8 cellular contexts compared by ENCODE assay signal in the genomic region with DNA sequence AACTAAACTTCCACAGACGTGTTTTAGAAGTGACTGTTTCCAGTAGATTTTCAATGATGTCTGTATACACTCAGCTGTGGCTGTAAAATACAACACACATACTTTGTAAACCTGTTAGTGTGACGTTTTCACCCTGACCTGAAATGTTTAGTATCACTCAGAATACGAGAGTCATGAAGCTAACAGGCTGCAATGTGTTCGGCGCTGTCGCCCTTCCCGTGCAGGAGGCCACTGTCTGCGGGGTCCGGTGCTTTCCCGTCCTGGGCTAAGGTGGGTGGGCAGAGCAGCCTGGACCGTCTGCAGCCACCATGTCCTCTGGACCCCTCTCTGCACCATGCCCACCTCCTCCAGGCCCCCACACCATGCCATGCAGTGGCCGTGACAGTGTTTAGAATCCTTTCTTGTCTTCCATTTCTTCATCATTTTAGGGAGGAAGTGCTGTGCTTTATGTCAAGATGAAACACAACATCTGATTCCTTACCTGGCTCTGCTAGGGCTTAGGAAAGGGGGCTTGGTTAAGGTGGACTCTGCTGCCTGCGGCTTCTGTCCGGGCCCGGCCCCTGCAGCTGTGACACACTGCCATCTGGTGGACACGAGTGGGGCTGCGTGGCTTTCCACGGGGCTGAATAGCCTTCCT. TPM values are rescaled to one million over a fixed set of nuclear protein-coding genes. Genes with fewer than 3 reads are reported as not detected.
A peak's percentile ranks its signal among the peaks of the same experiment; 100 is the strongest.
DNase-seq lines count a peak whose midpoint lies in the region; ATAC-seq and TF ChIP-seq lines count a peak whose summit lies in the region.

No MANE protein-coding gene starts in this region.

- H3K27ac ChIP-seq in OCI-LY1 (ENCODE audit: low read depth, low read length, poor library complexity, severe bottlenecking) = no peak overlapping the region

- peak; percentile 96 for TF ChIP-seq CTCF in HFF-Myc (IDR thresholded peaks at IDR 0.05; ENCODE audit: low read depth, low read length, missing control alignments)
- TF ChIP-seq CTCF in OCI-LY1 (IDR thresholded peaks at IDR 0.05; ENCODE audit: low read length) = peak; percentile 97
- TF ChIP-seq CTCF in epithelial cell of proximal tubule (conservative IDR thresholded peaks at IDR 0.05; ENCODE audit: low read depth, low read length) = peak; percentile 99
- TF ChIP-seq CTCF in natural killer cell (IDR thresholded peaks at IDR 0.05) = peak; percentile 98

- H3K4me2 ChIP-seq in OCI-LY1 (ENCODE audit: low read length) = no peak overlapping the region

- peak overlapping the region; percentile 76 to 86 for H3K27ac Mint-ChIP-seq in natural killer cell
- H3K27ac Mint-ChIP-seq in stimulated activated naive B cell treated with anti-CD40 and anti-IgM and Interleukin-4, amounts not matched to agents 10 μg/mL and 1 μg/mL and 100 μg/mL, for 72 hours = peak overlapping the region; percentile 88

- no peak overlapping the region for H3K4me3 ChIP-seq in HFF-Myc (replicated peaks; ENCODE audit: low read depth, low read length)
- H3K4me3 ChIP-seq in OCI-LY1 (ENCODE audit: low read depth, low read length, poor library complexity, severe bottlenecking) = no peak overlapping the region
- no peak overlapping the region for H3K4me3 ChIP-seq in epithelial cell of proximal tubule (ENCODE audit: low read depth, low read length)

- intact Hi-C loops in natural killer cell (cut with micrococcal nuclease) = loop anchor here (1.0 to 5.0 kb wide), 4 partner anchors 52 to 232 kb away; no protein-coding TSS in a partner anchor

- no peaks in the 10 kb centered on the region for H3K9me3 Mint-ChIP-seq in natural killer cell
- peaks cover 0 to 2% of the 10 kb centered on the region in 2 donors for H3K9me3 Mint-ChIP-seq in stimulated activated naive B cell treated with anti-CD40 and anti-IgM and Interleukin-4, amounts not matched to agents 10 μg/mL and 1 μg/mL and 100 μg/mL, for 72 hours

- no peaks in the 10 kb centered on the region for H3K27me3 ChIP-seq in OCI-LY1 (ENCODE audit: insufficient read depth, low read length)

- ATAC-seq in natural killer cell (peak; percentile 77 to 89 (median 86)), HG02938 (IDR thresholded peaks at IDR 0.05; ENCODE audit: unreplicated experiment) (no peak)
- ATAC-seq in stimulated activated naive B cell treated with anti-CD40 and anti-IgM and Interleukin-4, amounts not matched to agents 10 μg/mL and 1 μg/mL and 100 μg/mL, for 72 hours (replicated peaks) = peak; percentile 83 to 87

- no peaks in the 10 kb centered on the region for H3K79me2 ChIP-seq in OCI-LY1 (ENCODE audit: insufficient read depth, low read length)

- DNase-seq in D341Med (ENCODE audit: low spot score) = peak; percentile 90
- no peak for DNase-seq in HFF-Myc (ENCODE audit: extremely low read depth, low read depth)
- DNase-seq in activated T-cell treated with anti-CD3 and anti-CD28 coated beads for 48 hours (ENCODE audit: low read depth) = peak; percentile 66
- no peak for DNase-seq in epithelial cell of proximal tubule (ENCODE audit: low read depth)
- peak; percentile 75 for DNase-seq in natural killer cell
- peak; percentile 52 for DNase-seq in stimulated activated naive B cell treated with anti-CD40 and anti-IgM and Interleukin-4, amounts not matched to agents 10 μg/mL and 1 μg/mL and 100 μg/mL, for 72 hours

- H4K20me1 ChIP-seq in OCI-LY1 (ENCODE audit: insufficient read depth, low read length) = no peaks in the 10 kb centered on the region

- no peaks in the 10 kb centered on the region for H3K9me3 ChIP-seq in OCI-LY1 (ENCODE audit: low read length)

- peaks cover 16% of the 10 kb centered on the region for H3K4me1 ChIP-seq in OCI-LY1 (ENCODE audit: insufficient read depth, low read length, severe bottlenecking)

- H3K9me2 ChIP-seq in OCI-LY1 (ENCODE audit: low read depth, low read length) = no peaks in the 10 kb centered on the region

- H3K36me3 Mint-ChIP-seq in natural killer cell = peaks cover 14% of the 10 kb centered on the region
- peaks cover 44 to 66% of the 10 kb centered on the region in 2 donors for H3K36me3 Mint-ChIP-seq in stimulated activated naive B cell treated with anti-CD40 and anti-IgM and Interleukin-4, amounts not matched to agents 10 μg/mL and 1 μg/mL and 100 μg/mL, for 72 hours

- no peaks in the 10 kb centered on the region for H3K27me3 Mint-ChIP-seq in natural killer cell (ENCODE audit: low read depth in 2 of 2)
- H3K27me3 Mint-ChIP-seq in stimulated activated naive B cell treated with anti-CD40 and anti-IgM and Interleukin-4, amounts not matched to agents 10 μg/mL and 1 μg/mL and 100 μg/mL, for 72 hours = no peaks in the 10 kb centered on the region

- no peak overlapping the region for H2AFZ ChIP-seq in OCI-LY1 (ENCODE audit: low read length)

- no peak overlapping the region for H3K4me3 Mint-ChIP-seq in natural killer cell
- no peak overlapping the region for H3K4me3 Mint-ChIP-seq in stimulated activated naive B cell treated with anti-CD40 and anti-IgM and Interleukin-4, amounts not matched to agents 10 μg/mL and 1 μg/mL and 100 μg/mL, for 72 hours

- H3F3A ChIP-seq in OCI-LY1 (ENCODE audit: insufficient read depth, low read length) = no peaks in the 10 kb centered on the region

- H3K4me1 Mint-ChIP-seq in natural killer cell = peaks cover 30 to 40% of the 10 kb centered on the region in 2 donors
- H3K4me1 Mint-ChIP-seq in stimulated activated naive B cell treated with anti-CD40 and anti-IgM and Interleukin-4, amounts not matched to agents 10 μg/mL and 1 μg/mL and 100 μg/mL, for 72 hours = peaks cover 32 to 70% of the 10 kb centered on the region in 2 donors

- H3K9ac ChIP-seq in OCI-LY1 (ENCODE audit: low read length) = no peak overlapping the region

- H3K36me3 ChIP-seq in OCI-LY1 (ENCODE audit: insufficient read depth, low read length) = peaks cover 30% of the 10 kb centered on the region

RNA-seq across cellular contexts. Expression of a gene that starts 53.8 kb away (rescaled TPM):
- 0.14 and 0.75 TPM in 2 replicates for total RNA-seq in epithelial cell of proximal tubule
- total RNA-seq in natural killer cell = 1 to 10 TPM; 1.8 to 5.0 (median 2.9) TPM

Comparison
In these comparisons a context has a peak if more than half of its experiments do, and no peak if none do; other contexts are left out.
1. DNase-seq: peak in D341Med (single experiment), activated T-cell treated with anti-CD3 and anti-CD28 coated beads for 48 hours (single experiment), natural killer cell (single experiment) and stimulated activated naive B cell treated with anti-CD40 and anti-IgM and Interleukin-4, amounts not matched to agents 10 μg/mL and 1 μg/mL and 100 μg/mL, for 72 hours (single experiment); none in HFF-Myc (single experiment) and epithelial cell of proximal tubule (single experiment).
2. Peak in every context shown above with its lines, with median percentiles within 50 percentile points of each other: CTCF ChIP-seq.